Comparison of ENCODE assay signal across 18 cellular contexts in genomic region chr4:128521634-128522253, GRCh38.
DNase-seq lines count a peak whose midpoint lies in the region; ATAC-seq and TF ChIP-seq lines count a peak whose summit lies in the region.
"Had no signal": no experiment of that assay in that cellular context is flagged by ENCODE, and none has a peak within 500 bp of the region (broad histone marks: within the 10 kb centered on the region; RNA-seq: fewer than 3 reads in every experiment).

No MANE protein-coding gene starts in this region.

- BruUV-seq in HCT116 (replicated peaks; lab: Mats Ljungman, UMichigan), result no TSS peak

- no peak overlapping the region for H3K27ac Mint-ChIP-seq in stimulated activated naive B cell treated with anti-CD40 and anti-IgM and Interleukin-4, amounts not matched to agents 10 μg/mL and 1 μg/mL and 100 μg/mL, for 72 hours
- H3K27ac Mint-ChIP-seq: activated T-helper 1 cell treated with anti-CD3 and anti-CD28 coated beads, Interleukin-12 subunit alpha, Interleukin-12 subunit beta, Interleukin-2, Interleukin-4 antibody, amounts not matched to agents 30 ng/mL and 10 ng/mL and 1 ng/mL, durations not matched to agents 14 hours and 24 hours and 36 hours; CD4-positive, alpha-beta T cell had no signal

- H3K4me3 Mint-ChIP-seq in stimulated activated naive B cell treated with anti-CD40 and anti-IgM and Interleukin-4, amounts not matched to agents 10 μg/mL and 1 μg/mL and 100 μg/mL, for 72 hours, result no peak overlapping the region
- H3K4me3 Mint-ChIP-seq: activated T-helper 1 cell treated with anti-CD3 and anti-CD28 coated beads, Interleukin-12 subunit alpha, Interleukin-12 subunit beta, Interleukin-2, Interleukin-4 antibody, amounts not matched to agents 30 ng/mL and 10 ng/mL and 1 ng/mL, durations not matched to agents 14 hours and 24 hours and 36 hours; CD4-positive, alpha-beta T cell had no signal

- TF ChIP-seq POLR2A in HCT116 (IDR thresholded peaks at IDR 0.05; ENCODE audit: borderline replicate concordance, extremely low read depth, insufficient read depth, insufficient read length), result no peak

- H3K27me3 Mint-ChIP-seq in stimulated activated naive B cell treated with anti-CD40 and anti-IgM and Interleukin-4, amounts not matched to agents 10 μg/mL and 1 μg/mL and 100 μg/mL, for 72 hours, result peaks cover 19 to 29% of the 10 kb centered on the region in 2 donors

- CTCF ChIA-PET in HCT116 (lab: Charles Lee), result interaction anchor here (0.8 kb wide), 1 partner anchor 68 kb away, joined by 3 read pairs; no protein-coding TSS in a partner anchor

- no peak for ATAC-seq in HCT116
- no peak for ATAC-seq in SK-N-SH treated with all-trans-retinoic acid at 6 μM for 48 hours
- no peak for ATAC-seq in GM19397 (IDR thresholded peaks at IDR 0.05; ENCODE audit: unreplicated experiment)
- no peak for ATAC-seq in stimulated activated naive B cell treated with anti-CD40 and anti-IgM and Interleukin-4, amounts not matched to agents 10 μg/mL and 1 μg/mL and 100 μg/mL, for 72 hours (replicated peaks)
- ATAC-seq: left lung had no signal

- TF ChIP-seq CTCF in HCT116 (IDR thresholded peaks at IDR 0.05 in 2 of 3, conservative IDR thresholded peaks at IDR 0.05 in 1 of 3; ENCODE audit: borderline replicate concordance in 1 of 3, insufficient read depth in 1 of 3, low read depth in 2 of 3, low read length in 2 of 3), result no peak

- H3K36me3 ChIP-seq in HCT116 (ENCODE audit: control insufficient read depth in 1 of 2, insufficient read depth in 2 of 2, low read length in 2 of 2), result no peaks in the 10 kb centered on the region
- H3K36me3 ChIP-seq: heart left ventricle, left lung had no signal

- no peak overlapping the region for H3K27ac ChIP-seq in HCT116 (ENCODE audit: low read depth, low read length)
- H3K27ac ChIP-seq: left lung had no signal

- H2AFZ ChIP-seq in HCT116 (ENCODE audit: low read depth, low read length, poor library complexity, severe bottlenecking), result peak overlapping the region; percentile 8

- H3K4me1 ChIP-seq in HCT116 (ENCODE audit: control insufficient read depth in 1 of 2, insufficient read depth in 2 of 2, low read length in 2 of 2), result peaks cover 37 to 56% of the 10 kb centered on the region in 2 experiments

- peak overlapping the region; percentile 29; the same call in 1 of the 2 replicates for H3K4me2 ChIP-seq in HCT116 (ENCODE audit: low read length)

- no peaks in the 10 kb centered on the region for H3K9me3 Mint-ChIP-seq in stimulated activated naive B cell treated with anti-CD40 and anti-IgM and Interleukin-4, amounts not matched to agents 10 μg/mL and 1 μg/mL and 100 μg/mL, for 72 hours
- H3K9me3 Mint-ChIP-seq: activated T-helper 1 cell treated with anti-CD3 and anti-CD28 coated beads, Interleukin-12 subunit alpha, Interleukin-12 subunit beta, Interleukin-2, Interleukin-4 antibody, amounts not matched to agents 30 ng/mL and 10 ng/mL and 1 ng/mL, durations not matched to agents 14 hours and 24 hours and 36 hours; CD4-positive, alpha-beta T cell had no signal

- no peaks in the 10 kb centered on the region for H4K20me1 ChIP-seq in HCT116 (ENCODE audit: insufficient read depth)

- H3K4me3 ChIP-seq in HCT116 (replicated peaks in 1 of 2; ENCODE audit: low read depth in 1 of 2, low read length in 2 of 2), result no peak overlapping the region
- H3K4me3 ChIP-seq: heart left ventricle, left lung had no signal

- no peak for TF ChIP-seq RAD21 in HCT116 (IDR thresholded peaks at IDR 0.05; ENCODE audit: low read depth)

- no peaks in the 10 kb centered on the region for H3K27me3 ChIP-seq in HCT116 (ENCODE audit: insufficient read depth, low read length)
- H3K27me3 ChIP-seq: heart left ventricle, left lung had no signal

- POLR2A ChIA-PET in HCT116 (lab: Charles Lee), result no interaction called here

- RAD21 ChIA-PET in HCT116 (lab: Charles Lee; ENCODE audit: low non-redundant PET in 1 of 2, low total read pairs in 2 of 2, uncharacterized antibody in 2 of 2, unreplicated experiment in 2 of 2), result no interaction called here

- DNase-seq in HCT116 (ENCODE audit: low read depth, low spot score) (no peak), fibroblast of peridontal ligament (ENCODE audit: extremely low read depth) (peak; percentile 25), renal cortical epithelial cell (ENCODE audit: low read depth) (peak; percentile 62), iPS-NIHi7 (ENCODE audit: extremely low spot score) (no peak), NCI-H146 (lab: John Stamatoyannopoulos, UW) (no peak)
- no peak for DNase-seq in stimulated activated naive B cell treated with anti-CD40 and anti-IgM and Interleukin-4, amounts not matched to agents 10 μg/mL and 1 μg/mL and 100 μg/mL, for 72 hours
- DNase-seq: activated CD4-positive, alpha-beta T cell treated with anti-CD3 and anti-CD28 coated beads for 4 hours; CD4-positive, alpha-beta T cell; effector CD4-positive, alpha-beta T cell; H7; heart left ventricle; left lung; NCI-H345; substantia nigra; T-helper 1 cell had no signal

- no peaks in the 10 kb centered on the region for H3K79me2 ChIP-seq in HCT116 (ENCODE audit: insufficient read depth, low read length)

- H3K4me1 Mint-ChIP-seq in stimulated activated naive B cell treated with anti-CD40 and anti-IgM and Interleukin-4, amounts not matched to agents 10 μg/mL and 1 μg/mL and 100 μg/mL, for 72 hours, result peaks cover 26 to 49% of the 10 kb centered on the region in 2 donors

- no peak overlapping the region for H3K9ac ChIP-seq in HCT116 (ENCODE audit: low read length)

- H3K9me3 ChIP-seq in HCT116 (ENCODE audit: control insufficient read depth in 1 of 2, insufficient read depth in 1 of 2, low read depth in 1 of 2, low read length in 2 of 2), result no peaks in the 10 kb centered on the region
- H3K9me3 ChIP-seq: heart left ventricle, left lung had no signal

- H3K9me2 ChIP-seq in HCT116 (ENCODE audit: insufficient read depth), result no peaks in the 10 kb centered on the region

- peaks cover 0 to 3% of the 10 kb centered on the region in 2 donors for H3K36me3 Mint-ChIP-seq in stimulated activated naive B cell treated with anti-CD40 and anti-IgM and Interleukin-4, amounts not matched to agents 10 μg/mL and 1 μg/mL and 100 μg/mL, for 72 hours

- intact Hi-C loops in HCT116 (cut with micrococcal nuclease), result loop anchor here (5.0 kb wide), 1 partner anchor 234 kb away; the partner anchor contains the start of gene PGRMC2

TF ChIP-seq in HCT116, 20 proteins besides CTCF, POLR2A, EP300 and RAD21 (continues in another document):
- TF ChIP-seq EZH2phosphoT487 (IDR thresholded peaks at IDR 0.05; ENCODE audit: borderline replicate concordance) (no peak), YY1 (IDR thresholded peaks at IDR 0.05; ENCODE audit: extremely low read depth, insufficient replicate concordance, low read depth, low read length) (no peak), JUND (IDR thresholded peaks at IDR 0.05) (no peak), ZFX (IDR thresholded peaks at IDR 0.05) (no peak), FOSL1 (IDR thresholded peaks at IDR 0.05; ENCODE audit: low read depth) (no peak), MAX (IDR thresholded peaks at IDR 0.05) (no peak), ELF1 (IDR thresholded peaks at IDR 0.05; ENCODE audit: borderline replicate concordance, low read depth) (no peak)

TF ChIP-seq in SK-N-SH treated with all-trans-retinoic acid at 6 μM for 48 hours, 23 proteins besides CTCF, POLR2A, EP300 and RAD21:
- TF ChIP-seq SNAI2 (CRISPR knock-in tag; IDR thresholded peaks at IDR 0.05) (no peak), ESRRG (CRISPR knock-in tag; IDR thresholded peaks at IDR 0.05) (no peak), PPARA (CRISPR knock-in tag; IDR thresholded peaks at IDR 0.05; ENCODE audit: borderline replicate concordance) (no peak), ZFP30 (CRISPR knock-in tag; IDR thresholded peaks at IDR 0.05) (no peak), CREB5 (CRISPR knock-in tag; IDR thresholded peaks at IDR 0.05; ENCODE audit: low read depth) (0 out of 2 replicates have a peak, but pooled peaks have one; percentile 43), ISL1 (CRISPR knock-in tag; IDR thresholded peaks at IDR 0.05) (peak; percentile 43; the same call in 1 of the 2 replicates), POU6F1 (CRISPR knock-in tag; IDR thresholded peaks at IDR 0.05; ENCODE audit: borderline replicate concordance, low read depth) (no peak)

Comparison
In these comparisons a context has a peak if more than half of its experiments do, and no peak if none do; other contexts are left out.
1. DNase-seq: peak in fibroblast of peridontal ligament (single experiment) and renal cortical epithelial cell (single experiment); none in HCT116 (single experiment), iPS-NIHi7 (single experiment), NCI-H146 (single experiment) and stimulated activated naive B cell treated with anti-CD40 and anti-IgM and Interleukin-4, amounts not matched to agents 10 μg/mL and 1 μg/mL and 100 μg/mL, for 72 hours (single experiment).